26 cellular contexts compared by ENCODE assay signal in the genomic region with DNA sequence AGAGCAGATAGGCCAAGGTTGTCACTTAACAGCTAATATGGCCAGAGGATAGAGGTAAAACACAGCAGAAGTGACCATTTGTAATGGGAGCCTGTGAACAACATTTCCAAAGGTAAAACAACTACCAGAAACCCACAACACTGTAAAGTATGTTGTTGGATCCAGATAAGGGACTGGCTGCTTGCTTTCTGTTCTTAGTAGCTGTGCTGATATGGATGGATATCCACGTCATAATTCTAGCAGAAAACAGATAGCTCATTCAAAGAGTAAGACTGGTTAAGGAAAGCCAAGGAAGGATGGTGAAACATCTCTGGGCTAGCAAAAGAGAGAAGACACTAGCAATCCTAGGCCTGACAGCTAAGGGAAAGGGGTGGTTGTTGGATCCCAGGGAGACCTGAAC. TPM values are rescaled to one million over a fixed set of nuclear protein-coding genes. Genes with fewer than 3 reads are reported as not detected.
A peak's percentile ranks its signal among the peaks of the same experiment; 100 is the strongest.
DNase-seq lines count a peak whose midpoint lies in the region; ATAC-seq, FAIRE-seq and TF ChIP-seq lines count a peak whose summit lies in the region.
"Had no signal": no experiment of that assay in that cellular context is flagged by ENCODE, and none has a peak within 500 bp of the region (broad histone marks: within the 10 kb centered on the region; RNA-seq: fewer than 3 reads in every experiment).

No MANE protein-coding gene starts in this region.

- no peak overlapping the region for H3K56ac ChIP-seq in IMR-90 (ENCODE audit: extremely low read depth, insufficient read depth, low read length)

- no peak for TF ChIP-seq EP300 in A549 (IDR thresholded peaks at IDR 0.05)

- H3K9ac ChIP-seq in IMR-90 (ENCODE audit: low read depth, low read length) (no peak overlapping the region), astrocyte (ENCODE audit: low read length) (no peak overlapping the region)
- H3K9ac ChIP-seq: GM23248, KMS-11, SK-N-SH had no signal

- H3K36me3 ChIP-seq in IMR-90 (ENCODE audit: control insufficient read depth, insufficient read depth, low read length) (no peaks in the 10 kb centered on the region), astrocyte (ENCODE audit: insufficient read depth, low read length) (no peaks in the 10 kb centered on the region), hepatocyte (replicated peaks; ENCODE audit: insufficient read depth, low read depth) (no peaks in the 10 kb centered on the region)

- WGBS in A549 (ENCODE audit: missing lambda C conversion rate) = 95% methylated on average over 1 of the region's 1 CpG
- WGBS in IMR-90 (ENCODE audit: extremely low coverage in 2 of 2, insufficient read length in 1 of 2), 2 experiments = no CpG with 5 or more reads among the region's 1 CpG
- 62% methylated on average over 1 of the region's 1 CpG for WGBS in hepatocyte (ENCODE audit: low lambda C conversion rate, missing lambda C conversion rate)

- ATAC-seq in A549 (no peak), IMR-90 (ENCODE audit: low read depth) (no peak), GM19035 (IDR thresholded peaks at IDR 0.05; ENCODE audit: unreplicated experiment) (no peak), HG03342 (IDR thresholded peaks at IDR 0.05; ENCODE audit: unreplicated experiment) (no peak)
- ATAC-seq: CD8-positive, alpha-beta T cell had no signal

- H3K18ac ChIP-seq in IMR-90 (ENCODE audit: low read depth, low read length) = no peak overlapping the region

- H3K79me1 ChIP-seq in IMR-90 (ENCODE audit: low read depth in 1 of 2, low read length in 2 of 2) = no peaks in the 10 kb centered on the region

- no peaks in the 10 kb centered on the region for H3K27me3 Mint-ChIP-seq in astrocyte (ENCODE audit: low read depth, unreplicated experiment)

- TF ChIP-seq CTCF in A549 (IDR thresholded peaks at IDR 0.05) (no peak), IMR-90 (conservative IDR thresholded peaks at IDR 0.05; ENCODE audit: low read depth, low read length) (no peak), astrocyte (IDR thresholded peaks at IDR 0.05; ENCODE audit: insufficient read depth, low read depth, low read length) (no peak), hepatocyte (IDR thresholded peaks at IDR 0.05; ENCODE audit: poor library complexity) (no peak)

- no peak overlapping the region for H3K4me3 ChIP-seq in A549
- H3K4me3 ChIP-seq in IMR-90 (ENCODE audit: insufficient read depth, low read depth, low read length) = no peak overlapping the region
- no peak overlapping the region for H3K4me3 ChIP-seq in astrocyte (ENCODE audit: insufficient read depth, low read depth, low read length)
- H3K4me3 ChIP-seq in hepatocyte = no peak overlapping the region
- H3K4me3 ChIP-seq: GM23248 had no signal

- H3K4me1 Mint-ChIP-seq in astrocyte (ENCODE audit: low read depth, unreplicated experiment) = peaks cover 24% of the 10 kb centered on the region

- no peak overlapping the region for H2AFZ ChIP-seq in IMR-90 (replicated peaks; ENCODE audit: low read length, poor library complexity)
- no peak overlapping the region for H2AFZ ChIP-seq in astrocyte (ENCODE audit: low read depth, low read length)
- H2AFZ ChIP-seq in hepatocyte = no peak overlapping the region
- H2AFZ ChIP-seq: GM23248 had no signal

- peak overlapping the region; percentile 35; the same call in 1 of the 3 replicates for H2BK15ac ChIP-seq in IMR-90 (ENCODE audit: low read depth, low read length)

- no peak overlapping the region for H4K8ac ChIP-seq in IMR-90 (ENCODE audit: low read depth in 2 of 2, low read length in 2 of 2)

- CTCF ChIA-PET in A549 (lab: Yijun Ruan, JAX) (interaction anchor here (0.6 kb wide), 1 partner anchor 123 kb away, joined by 4 read pairs; no protein-coding TSS in a partner anchor), IMR-90 (lab: Yijun Ruan, JAX) (interaction anchor here (0.6 to 1.3 kb wide), 2 partner anchors 9 to 11 kb away, joined by 3 read pairs; no protein-coding TSS in a partner anchor)

- H4K5ac ChIP-seq in IMR-90 (ENCODE audit: low read depth, low read length) = no peak overlapping the region

- H2BK5ac ChIP-seq in IMR-90 (ENCODE audit: low read depth, low read length, poor library complexity, severe bottlenecking) = no peak overlapping the region

- no TSS peak for BruUV-seq in IMR-90 (replicated peaks; lab: Mats Ljungman, UMichigan)

- FAIRE-seq in A549 (lab: Jason Lieb, UNC) = no peak
- no peak for FAIRE-seq in astrocyte (lab: Jason Lieb, UNC)
- FAIRE-seq: GM12891, HTR-8/SVneo, RCC 7860 had no signal

- 0 out of 2 replicates have a peak overlapping the region, but pooled peaks have one; percentile 20 for H3K4ac ChIP-seq in IMR-90 (ENCODE audit: low read depth, low read length)

- H3K27me3 ChIP-seq in IMR-90 (ENCODE audit: control insufficient read depth, insufficient read depth, low read length) (peaks cover under 1% of the 10 kb centered on the region; the same call in 1 of the 2 replicates), astrocyte (ENCODE audit: insufficient read depth, low read length) (no peaks in the 10 kb centered on the region), hepatocyte (no peaks in the 10 kb centered on the region)

- H3K23ac ChIP-seq in IMR-90 (ENCODE audit: low read depth, low read length) = no peak overlapping the region

- H3K4me2 ChIP-seq in A549 (no peak overlapping the region), IMR-90 (ENCODE audit: low read depth, low read length) (no peak overlapping the region), astrocyte (ENCODE audit: low read length) (no peak overlapping the region), hepatocyte (no peak overlapping the region)
- H3K4me2 ChIP-seq: SK-N-SH had no signal

- H3K9me3 ChIP-seq in A549 (no peaks in the 10 kb centered on the region), IMR-90 (ENCODE audit: control insufficient read depth, insufficient read depth, low read length) (no peaks in the 10 kb centered on the region), astrocyte (ENCODE audit: insufficient read depth, low read depth, low read length) (no peaks in the 10 kb centered on the region), hepatocyte (ENCODE audit: low read depth) (no peaks in the 10 kb centered on the region)
- H3K9me3 ChIP-seq: SK-N-SH had no signal

- H3K36me3 Mint-ChIP-seq in astrocyte (ENCODE audit: low read depth, unreplicated experiment) = no peaks in the 10 kb centered on the region
- H3K36me3 Mint-ChIP-seq: CD8-positive, alpha-beta T cell had no signal

- H2BK120ac ChIP-seq in IMR-90 (ENCODE audit: low read depth, low read length) = 0 out of 2 replicates have a peak overlapping the region, but pooled peaks have one; percentile 33

- H3K9me1 ChIP-seq in IMR-90 (ENCODE audit: insufficient read depth, low read length) = peaks cover 7% of the 10 kb centered on the region; the same call in 1 of the 2 replicates

- no peak overlapping the region for H2AK9ac ChIP-seq in IMR-90 (replicated peaks; ENCODE audit: low read depth, low read length, poor library complexity)

- H3K27ac Mint-ChIP-seq in astrocyte (ENCODE audit: unreplicated experiment) = no peak overlapping the region
- H3K27ac Mint-ChIP-seq: CD8-positive, alpha-beta T cell; HFFc6 had no signal

- H3K9me3 Mint-ChIP-seq in astrocyte (ENCODE audit: unreplicated experiment) = no peaks in the 10 kb centered on the region
- H3K9me3 Mint-ChIP-seq: CD8-positive, alpha-beta T cell; H9; HFFc6 had no signal

- H3K4me1 ChIP-seq in A549 = peaks cover 43% of the 10 kb centered on the region
- peaks cover 5% of the 10 kb centered on the region for H3K4me1 ChIP-seq in IMR-90 (ENCODE audit: control insufficient read depth, insufficient read depth, low read length)
- peaks cover 19% of the 10 kb centered on the region for H3K4me1 ChIP-seq in astrocyte (ENCODE audit: insufficient read depth, low read length)
- H3K4me1 ChIP-seq in hepatocyte (ENCODE audit: insufficient read depth) = peaks cover 34% of the 10 kb centered on the region

- no peak for TF ChIP-seq POLR2A in A549 (IDR thresholded peaks at IDR 0.05; ENCODE audit: low read length)
- TF ChIP-seq POLR2A in IMR-90 (IDR thresholded peaks at IDR 0.05; ENCODE audit: low read depth, low read length) = no peak

- H3K79me2 ChIP-seq in astrocyte (ENCODE audit: insufficient read depth, low read length) (no peaks in the 10 kb centered on the region), hepatocyte (no peaks in the 10 kb centered on the region)

- TF ChIP-seq RAD21 in A549 (conservative IDR thresholded peaks at IDR 0.05 in 1 of 2, IDR thresholded peaks at IDR 0.05 in 1 of 2) (no peak), IMR-90 (IDR thresholded peaks at IDR 0.05; ENCODE audit: low read length) (no peak)

- dilution Hi-C loops in IMR-90 (cut with HindIII; ENCODE audit: low sequenced_read_pairs, unreplicated experiment) = no loop called here

- H4K20me1 ChIP-seq in IMR-90 (ENCODE audit: insufficient read depth, low read length) = no peaks in the 10 kb centered on the region
- H4K20me1 ChIP-seq in astrocyte (ENCODE audit: insufficient read depth, low read length) = no peaks in the 10 kb centered on the region
- H4K20me1 ChIP-seq in hepatocyte (ENCODE audit: insufficient read depth, poor library complexity, severe bottlenecking) = no peaks in the 10 kb centered on the region

- H2BK20ac ChIP-seq in IMR-90 (ENCODE audit: low read depth, low read length) = peak overlapping the region; percentile 57; the same call in 1 of the 2 replicates

- H3K27ac ChIP-seq in A549 (peak overlapping the region; percentile 62 to 73; a peak in 4 of 6 replicates), IMR-90 (ENCODE audit: insufficient read depth, low read length) (no peak overlapping the region), astrocyte (ENCODE audit: low read depth, low read length) (no peak overlapping the region), hepatocyte (peak overlapping the region; percentile 78)
- H3K27ac ChIP-seq: GM23248, KMS-11 had no signal

- in situ Hi-C loops in IMR-90 (cut with MboI; ENCODE audit: low sequenced_read_pairs) = no loop called here

- peak overlapping the region; percentile 15; the same call in 1 of the 2 replicates for H2AK5ac ChIP-seq in IMR-90 (ENCODE audit: low read depth, low read length)

- no peak overlapping the region for H3K4me3 Mint-ChIP-seq in astrocyte (ENCODE audit: unreplicated experiment)
- H3K4me3 Mint-ChIP-seq: CD8-positive, alpha-beta T cell; H9; HFFc6 had no signal

- H3K9me2 ChIP-seq in hepatocyte (replicated peaks; ENCODE audit: insufficient read depth) = no peaks in the 10 kb centered on the region
- H3K9me2 ChIP-seq: SK-N-SH had no signal

- H3K14ac ChIP-seq in IMR-90 (replicated peaks; ENCODE audit: low read depth, low read length) = no peak overlapping the region; the same call in 1 of the 2 replicates

- intact Hi-C loops in IMR-90 (cut with micrococcal nuclease) = no loop called here

- no peak for DNase-seq in A549 (ENCODE audit: low read depth in 1 of 2, low spot score in 1 of 2)
- DNase-seq in IMR-90 = no peak
- peak; percentile 36 for DNase-seq in astrocyte (ENCODE audit: low read depth)
- no peak for DNase-seq in hepatocyte (ENCODE audit: low spot score)
- no peak for DNase-seq in activated CD4-positive, CD25-positive, alpha-beta regulatory T cell (lab: John Stamatoyannopoulos, UW)
- no peak for DNase-seq in RKO (ENCODE audit: low spot score)
- DNase-seq: C1 segment of cervical spinal cord; CD8-positive, alpha-beta T cell; DND-41; GM23248; H9; HFFc6; NCI-H1105 treated with DMSO at 0.1 percent for 48 hours; NCI-H2029 treated with DMSO at 0.1 percent for 48 hours; NCI-H226; NCI-H510A treated with DMSO at 0.1 percent for 48 hours; NCI-H748 treated with DMSO at 0.1 percent for 48 hours; NK-92 treated with Interleukin-12 subunit alpha and Interleukin-12 subunit beta, amount 100 ng/mL, for 24 hours; SHP77 treated with DMSO at 0.1 percent for 48 hours; SK-N-SH had no signal

- H4K91ac ChIP-seq in IMR-90 (ENCODE audit: insufficient read depth, low read depth, low read length) = 0 out of 2 replicates have a peak overlapping the region, but pooled peaks have one; percentile 19

- POLR2A ChIA-PET in A549 (lab: Yijun Ruan, JAX) = interaction anchor here (3.8 kb wide), 1 partner anchor 36 kb away, joined by 20 read pairs; a partner anchor contains a TSS
- POLR2A ChIA-PET in IMR-90 (lab: Charles Lee; ENCODE audit: unreplicated experiment) = no interaction called here

RNA-seq across cellular contexts. Expression of a gene that starts 36.9 kb away (rescaled TPM):
- polyA plus RNA-seq in A549 (2011; rRNA removed) = 6.1 and 8.6 TPM in 2 replicates
- 1.3 and 1.7 TPM in 2 replicates for polyA plus RNA-seq in A549 (2012; cell fraction: cytosol; rRNA removed)
- polyA plus RNA-seq in A549 (2012; cell fraction: nucleus; rRNA removed) = 1.1 and 1.8 TPM in 2 replicates
- polyA plus RNA-seq in A549 (2017; fragmentation: RNase III; extraction: RNeasy Plus Mini Kit Qiagen cat#74134 plus additional on column Dnase treatment) = 5.5 to 6.0 TPM (median 5.9 TPM) in 3 replicates
- 12.9 and 13.9 TPM in 2 replicates for polyA minus RNA-seq in A549 (2011; rRNA and poly(A)+ RNA removed)
- 17.9 and 38.3 TPM in 2 replicates for total RNA-seq in IMR-90 (2012; rRNA removed)
- 4.8 and 6.6 TPM in 2 replicates for polyA plus RNA-seq in IMR-90 (2012; rRNA removed)
- polyA plus RNA-seq in IMR-90 (2012; cell fraction: cytosol; rRNA removed) = 2.4 and 2.7 TPM in 2 replicates
- polyA plus RNA-seq in IMR-90 (2012; cell fraction: nucleus; rRNA removed; ENCODE audit: low replicate concordance) = 2.4 and 6.4 TPM in 2 replicates
- total RNA-seq in astrocyte = 29.5 and 31.7 TPM in 2 replicates
- total RNA-seq in hepatocyte = 18.6 and 23.2 TPM in 2 replicates
- 6.8 and 8.2 TPM in 2 replicates for polyA plus RNA-seq in hepatocyte

Comparison
In these comparisons a context has a peak if more than half of its experiments do, and no peak if none do; other contexts are left out.
1. H3K27ac ChIP-seq: peak in A549 (2 of 2) and hepatocyte (single experiment); none in IMR-90 (single experiment) and astrocyte (single experiment).